ENCODE assay signal across 22 cellular contexts in genomic region chr2:109676346-109676897, GRCh38.
DNase-seq lines count a peak whose midpoint lies in the region; ATAC-seq and TF ChIP-seq lines count a peak whose summit lies in the region.
"Had no signal": no experiment of that assay in that cellular context is flagged by ENCODE, and none has a peak within 500 bp of the region (broad histone marks: within the 10 kb centered on the region; RNA-seq: fewer than 3 reads in every experiment).

No MANE protein-coding gene starts in this region.

- no peak overlapping the region for H3K4me3 Mint-ChIP-seq in Caco-2 (ENCODE audit: unreplicated experiment)
- H3K4me3 Mint-ChIP-seq in neural progenitor cell: peak overlapping the region; percentile 44
- no peak overlapping the region for H3K4me3 Mint-ChIP-seq in natural killer cell
- H3K4me3 Mint-ChIP-seq: activated naive CD4-positive, alpha-beta T cell treated with anti-CD3 and anti-CD28 coated beads, Interleukin-2, amount 50 U/mL, for 24 hours; endodermal cell; nephron had no signal

- H3K4me1 ChIP-seq in Caco-2: peaks cover 53% of the 10 kb centered on the region
- H3K4me1 ChIP-seq in esophagus (ENCODE audit: control insufficient read depth in 2 of 2, insufficient read depth in 2 of 2, low read length in 1 of 2): peaks cover 0 to 8% of the 10 kb centered on the region in 2 donors
- H3K4me1 ChIP-seq in neural progenitor cell: no peaks in the 10 kb centered on the region
- H3K4me1 ChIP-seq: ascending aorta, prostate gland had no signal

- DNase-seq in Caco-2: no peak
- peak; percentile 53 for DNase-seq in NCI-H1436 treated with DMSO at 0.1 percent for 48 hours (lab: John Stamatoyannopoulos, UW)
- DNase-seq in neural progenitor cell (ENCODE audit: low spot score): no peak
- no peak for DNase-seq in AML-193 (lab: John Stamatoyannopoulos, UW)
- DNase-seq in natural killer cell: no peak
- DNase-seq: activated CD8-positive, alpha-beta memory T cell treated with anti-CD3 and anti-CD28 coated beads for 24 hours; activated T-cell treated with anti-CD3 and anti-CD28 coated beads, Interleukin-2, amount 50 U/mL, for 48 hours; cerebellar nuclear complex; DND-41; endodermal cell; NCI-H2081 treated with DMSO at 0.1 percent for 48 hours; OCI-M1; stimulated activated CD4-positive, alpha-beta T cell treated with anti-CD3 and anti-CD28 coated beads, Interleukin-4, amount 100 ng/mL, for 1 hour had no signal

- H3K27ac ChIP-seq in esophagus (ENCODE audit: low read depth in 2 of 2, low read length in 1 of 2) (peak overlapping the region; percentile 92 to 95), neural progenitor cell (no peak overlapping the region)
- H3K27ac ChIP-seq: ascending aorta, prostate gland, SK-N-MC had no signal

- no TSS peak for BruUV-seq in Caco-2 (replicated peaks; lab: Mats Ljungman, UMichigan)

- H3K27ac Mint-ChIP-seq in Caco-2 (ENCODE audit: unreplicated experiment): peak overlapping the region; percentile 14
- peak overlapping the region; percentile 92 for H3K27ac Mint-ChIP-seq in neural progenitor cell
- no peak overlapping the region for H3K27ac Mint-ChIP-seq in natural killer cell
- H3K27ac Mint-ChIP-seq: activated naive CD4-positive, alpha-beta T cell treated with anti-CD3 and anti-CD28 coated beads, Interleukin-2, amount 50 U/mL, for 24 hours; endodermal cell; nephron had no signal

- H3K9me3 ChIP-seq in Caco-2 (no peaks in the 10 kb centered on the region), esophagus (ENCODE audit: control insufficient read depth in 2 of 2, insufficient read depth in 1 of 2, low read depth in 1 of 2, low read length in 1 of 2) (no peaks in the 10 kb centered on the region), neural progenitor cell (ENCODE audit: low read depth) (no peaks in the 10 kb centered on the region)
- H3K9me3 ChIP-seq: ascending aorta, prostate gland had no signal

- no peak for TF ChIP-seq CTCF in Caco-2 (IDR thresholded peaks at IDR 0.05; ENCODE audit: insufficient read depth in 1 of 2, low read depth in 1 of 2, low read length in 1 of 2, severe bottlenecking in 1 of 2, unreplicated experiment in 1 of 2)
- no peak for TF ChIP-seq CTCF in neural progenitor cell (IDR thresholded peaks at IDR 0.05)
- no peak for TF ChIP-seq CTCF in natural killer cell (IDR thresholded peaks at IDR 0.05)

- CTCF ChIA-PET in Caco-2 (lab: Charles Lee): no interaction called here

- no peaks in the 10 kb centered on the region for H4K20me1 ChIP-seq in neural progenitor cell (ENCODE audit: low read depth)

- H3K27me3 ChIP-seq in Caco-2 (replicated peaks; ENCODE audit: control insufficient read depth, insufficient read depth, low read length): no peaks in the 10 kb centered on the region
- no peaks in the 10 kb centered on the region for H3K27me3 ChIP-seq in esophagus (ENCODE audit: control insufficient read depth in 1 of 2, insufficient read depth in 2 of 2, low read length in 2 of 2)
- no peaks in the 10 kb centered on the region for H3K27me3 ChIP-seq in neural progenitor cell
- H3K27me3 ChIP-seq: ascending aorta had no signal

- no peak overlapping the region for H3K9ac ChIP-seq in neural progenitor cell

- no peaks in the 10 kb centered on the region for H3K36me3 ChIP-seq in Caco-2 (ENCODE audit: control insufficient read depth, insufficient read depth, low read length)
- no peaks in the 10 kb centered on the region for H3K36me3 ChIP-seq in esophagus (ENCODE audit: control insufficient read depth in 2 of 2, insufficient read depth in 2 of 2, low read length in 1 of 2)
- H3K36me3 ChIP-seq in neural progenitor cell: no peaks in the 10 kb centered on the region
- H3K36me3 ChIP-seq: ascending aorta, prostate gland had no signal

- no peaks in the 10 kb centered on the region for H3K79me2 ChIP-seq in neural progenitor cell (ENCODE audit: low read depth)

- POLR2A ChIA-PET in Caco-2 (lab: Charles Lee): interaction anchor here (0.6 kb wide), 1 partner anchor 62 kb away, joined by 3 read pairs; no protein-coding TSS in a partner anchor

- H3K4me2 ChIP-seq in neural progenitor cell: no peak overlapping the region
- H3K4me2 ChIP-seq: smooth muscle cell had no signal

- no peak overlapping the region for H3K4me3 ChIP-seq in Caco-2 (ENCODE audit: low read depth, low read length)
- no peak overlapping the region for H3K4me3 ChIP-seq in esophagus (ENCODE audit: low read depth in 1 of 2, low read length in 2 of 2)
- H3K4me3 ChIP-seq in neural progenitor cell: no peak overlapping the region
- H3K4me3 ChIP-seq: ascending aorta, prostate gland, SK-N-MC, smooth muscle cell had no signal

- ATAC-seq in natural killer cell (no peak), HG03378 (IDR thresholded peaks at IDR 0.05; ENCODE audit: unreplicated experiment) (no peak), GM18909 (IDR thresholded peaks at IDR 0.05; ENCODE audit: poor library complexity, unreplicated experiment) (no peak)

- H2AFZ ChIP-seq in neural progenitor cell (replicated peaks): no peak overlapping the region

- H3K36me3 Mint-ChIP-seq in Caco-2 (ENCODE audit: insufficient read depth, unreplicated experiment) (no peaks in the 10 kb centered on the region), neural progenitor cell (no peaks in the 10 kb centered on the region), natural killer cell (no peaks in the 10 kb centered on the region)
- H3K36me3 Mint-ChIP-seq: activated naive CD4-positive, alpha-beta T cell treated with anti-CD3 and anti-CD28 coated beads, Interleukin-2, amount 50 U/mL, for 24 hours had no signal

- H3F3A ChIP-seq in neural progenitor cell (ENCODE audit: low read depth): no peaks in the 10 kb centered on the region

- intact Hi-C loops in Caco-2 (cut with micrococcal nuclease; ENCODE audit: unreplicated experiment) (loop anchor here (2.0 kb wide), 1 partner anchor 14 kb away; no protein-coding TSS in a partner anchor), natural killer cell (cut with micrococcal nuclease) (no loop called here)

- 51 to 57% methylated on average over 7 of the region's 7 CpGs for WGBS in esophagus, 2 donors

- H3K9me3 Mint-ChIP-seq in Caco-2 (ENCODE audit: unreplicated experiment) (no peaks in the 10 kb centered on the region), neural progenitor cell (peaks cover 17% of the 10 kb centered on the region), natural killer cell (no peaks in the 10 kb centered on the region)
- H3K9me3 Mint-ChIP-seq: activated naive CD4-positive, alpha-beta T cell treated with anti-CD3 and anti-CD28 coated beads, Interleukin-2, amount 50 U/mL, for 24 hours; endodermal cell; nephron had no signal

- H3K27me3 Mint-ChIP-seq in Caco-2 (ENCODE audit: insufficient read depth, unreplicated experiment) (no peaks in the 10 kb centered on the region), neural progenitor cell (ENCODE audit: insufficient read depth, low read depth) (peaks cover 11% of the 10 kb centered on the region), natural killer cell (ENCODE audit: low read depth in 2 of 2) (peaks cover 9 to 15% of the 10 kb centered on the region in 2 donors)

- peaks cover 56% of the 10 kb centered on the region for H3K4me1 Mint-ChIP-seq in Caco-2 (ENCODE audit: low read depth, unreplicated experiment)
- peaks cover 59% of the 10 kb centered on the region for H3K4me1 Mint-ChIP-seq in neural progenitor cell
- no peaks in the 10 kb centered on the region for H3K4me1 Mint-ChIP-seq in natural killer cell
- H3K4me1 Mint-ChIP-seq: activated naive CD4-positive, alpha-beta T cell treated with anti-CD3 and anti-CD28 coated beads, Interleukin-2, amount 50 U/mL, for 24 hours had no signal

Comparison
In these comparisons a context has a peak if more than half of its experiments do, and no peak if none do; other contexts are left out.
1. H3K27ac Mint-ChIP-seq: peak in Caco-2 (single experiment) and neural progenitor cell (single experiment); none in natural killer cell (0 of 2).